1 cellular context compared by ENCODE assay signal in genomic region chr1:23529146-23530088, GRCh38.
TF ChIP-seq lines count a peak whose summit lies in the region.

No MANE protein-coding gene starts in this region.

TF ChIP-seq in endothelial cell of umbilical vein, 7 proteins besides CTCF, POLR2A, EP300 and RAD21:
- TF ChIP-seq GATA2 (IDR thresholded peaks at IDR 0.05; ENCODE audit: insufficient read depth, insufficient read length, low read depth, low read length) (no peak), POLR2AphosphoS5 (IDR thresholded peaks at IDR 0.05; ENCODE audit: insufficient read depth, low read depth, low read length) (no peak), JUN (IDR thresholded peaks at IDR 0.05; ENCODE audit: borderline replicate concordance, insufficient read depth, insufficient read length, low read depth) (no peak), MAX (IDR thresholded peaks at IDR 0.05; ENCODE audit: insufficient read depth, insufficient read length) (no peak), FOS (IDR thresholded peaks at IDR 0.05; ENCODE audit: borderline replicate concordance, insufficient read depth, low read length) (no peak), MYC (IDR thresholded peaks at IDR 0.05; ENCODE audit: low read depth, low read length) (no peak), EZH2 (IDR thresholded peaks at IDR 0.05; ENCODE audit: borderline replicate concordance, low read depth, low read length, severe bottlenecking) (no peak)
